32 cellular contexts compared by ENCODE assay signal in the genomic region with DNA sequence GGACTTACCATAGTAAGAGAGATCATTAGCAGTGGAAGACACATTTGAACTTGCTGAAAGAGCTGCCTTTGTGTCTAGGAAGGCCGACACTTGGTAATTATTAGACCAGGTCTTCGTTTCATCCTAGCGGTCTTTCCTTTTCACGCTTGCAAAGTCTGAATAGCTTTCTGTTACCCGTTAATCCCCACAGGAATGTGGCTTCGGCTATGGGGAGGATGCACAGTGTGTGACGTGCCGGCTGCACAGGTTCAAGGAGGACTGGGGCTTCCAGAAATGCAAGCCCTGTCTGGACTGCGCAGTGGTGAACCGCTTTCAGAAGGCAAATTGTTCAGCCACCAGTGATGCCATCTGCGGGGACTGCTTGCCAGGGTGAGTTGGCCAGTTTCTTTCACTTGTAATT. TPM values are rescaled to one million over a fixed set of nuclear protein-coding genes. Genes with fewer than 3 reads are reported as not detected.
DNase-seq lines count a peak whose midpoint lies in the region; ATAC-seq, FAIRE-seq and TF ChIP-seq lines count a peak whose summit lies in the region.
"Had no signal": no experiment of that assay in that cellular context is flagged by ENCODE, and none has a peak within 500 bp of the region (broad histone marks: within the 10 kb centered on the region; RNA-seq: fewer than 3 reads in every experiment).

No MANE protein-coding gene starts in this region.

- intact Hi-C loops in kidney (cut with DNase I): no loop called here

- H2AFZ ChIP-seq in astrocyte (ENCODE audit: low read depth, low read length) (no peak overlapping the region), trophoblast cell (ENCODE audit: insufficient read depth, low read length, poor library complexity) (no peak overlapping the region)

- peaks cover 46% of the 10 kb centered on the region for H3K4me1 Mint-ChIP-seq in astrocyte (ENCODE audit: low read depth, unreplicated experiment)

- peak overlapping the region; percentile 47 for H3K4me3 Mint-ChIP-seq in astrocyte (ENCODE audit: unreplicated experiment)
- H3K4me3 Mint-ChIP-seq: CD8-positive, alpha-beta T cell; T-helper 17 cell had no signal

- no peak overlapping the region for H3K23ac ChIP-seq in trophoblast cell (ENCODE audit: low read length)

- H4K8ac ChIP-seq in trophoblast cell (ENCODE audit: low read depth, low read length): no peak overlapping the region

- peak overlapping the region; percentile 32 for H3K9ac ChIP-seq in astrocyte (ENCODE audit: low read length)
- H3K9ac ChIP-seq in kidney (ENCODE audit: low read length in 2 of 2): no peak overlapping the region
- H3K9ac ChIP-seq in trophoblast cell (ENCODE audit: low read length): no peak overlapping the region

- no peaks in the 10 kb centered on the region for H3K27me3 Mint-ChIP-seq in astrocyte (ENCODE audit: low read depth, unreplicated experiment)

- H3K4me3 ChIP-seq in astrocyte (ENCODE audit: insufficient read depth, low read depth, low read length): no peak overlapping the region
- H3K4me3 ChIP-seq in kidney (ENCODE audit: low read length in 2 of 2): peak overlapping the region in 1 of 2 donors; percentile 20
- H3K4me3 ChIP-seq in trophoblast cell (ENCODE audit: low read depth, low read length): no peak overlapping the region
- H3K4me3 ChIP-seq: MG63, psoas muscle, spleen, stomach, upper lobe of left lung had no signal

- peak overlapping the region; percentile 49 for H3K27ac Mint-ChIP-seq in astrocyte (ENCODE audit: unreplicated experiment)
- H3K27ac Mint-ChIP-seq: CD8-positive, alpha-beta T cell; T-helper 17 cell had no signal

- H3K36me3 ChIP-seq in astrocyte (ENCODE audit: insufficient read depth, low read length) (peaks cover 3% of the 10 kb centered on the region), kidney (ENCODE audit: control insufficient read depth in 1 of 2, insufficient read depth in 2 of 2, low read length in 2 of 2) (peaks cover 2 to 12% of the 10 kb centered on the region in 2 donors), trophoblast cell (ENCODE audit: control insufficient read depth in 1 of 2, insufficient read depth in 2 of 2, low read length in 2 of 2) (peaks cover 21 to 30% of the 10 kb centered on the region in 2 experiments)
- H3K36me3 ChIP-seq: spleen, upper lobe of left lung had no signal

- H3K4me1 ChIP-seq in astrocyte (ENCODE audit: insufficient read depth, low read length): peaks cover 47% of the 10 kb centered on the region
- H3K4me1 ChIP-seq in kidney (ENCODE audit: control insufficient read depth in 1 of 2, insufficient read depth in 1 of 2, low read depth in 1 of 2, low read length in 2 of 2): peaks cover 15% of the 10 kb centered on the region in 2 donors
- peaks cover 16 to 24% of the 10 kb centered on the region in 2 experiments for H3K4me1 ChIP-seq in trophoblast cell (ENCODE audit: control insufficient read depth in 1 of 2, insufficient read depth in 2 of 2, low read length in 2 of 2)
- H3K4me1 ChIP-seq: psoas muscle had no signal

- no peak overlapping the region for H2AK5ac ChIP-seq in trophoblast cell (ENCODE audit: low read length)

- no peak overlapping the region for H3K18ac ChIP-seq in trophoblast cell (ENCODE audit: low read length)

- no peak overlapping the region for H2BK12ac ChIP-seq in trophoblast cell (ENCODE audit: low read length)

- WGBS in trophoblast cell (ENCODE audit: extremely low coverage, insufficient coverage, insufficient read length): no CpG with 5 or more reads among the region's 11 CpGs

- H3K27me3 ChIP-seq in astrocyte (ENCODE audit: insufficient read depth, low read length) (no peaks in the 10 kb centered on the region), trophoblast cell (ENCODE audit: insufficient read depth, low read length) (no peaks in the 10 kb centered on the region)
- H3K27me3 ChIP-seq: MG63, spleen, stomach, upper lobe of left lung had no signal

- H3K14ac ChIP-seq in trophoblast cell (ENCODE audit: low read length): no peak overlapping the region

- no peak overlapping the region for H4K12ac ChIP-seq in trophoblast cell (ENCODE audit: low read depth, low read length)

- no peaks in the 10 kb centered on the region for H4K20me1 ChIP-seq in astrocyte (ENCODE audit: insufficient read depth, low read length)

- TF ChIP-seq CTCF in astrocyte (IDR thresholded peaks at IDR 0.05; ENCODE audit: insufficient read depth, low read depth, low read length): no peak
- no peak for TF ChIP-seq CTCF in kidney (IDR thresholded peaks at IDR 0.05; ENCODE audit: borderline replicate concordance, extremely low read depth, insufficient read depth)

- ATAC-seq in GM18873 (IDR thresholded peaks at IDR 0.05; ENCODE audit: low FRiP score, unreplicated experiment) (no peak), HG03565 (IDR thresholded peaks at IDR 0.05; ENCODE audit: unreplicated experiment) (no peak), HG03175 (IDR thresholded peaks at IDR 0.05; ENCODE audit: unreplicated experiment) (no peak)
- ATAC-seq: CD8-positive, alpha-beta T cell; HCT116; left colon; T-helper 17 cell had no signal

- DNase-seq in ELF-1 (ENCODE audit: low read depth, low spot score): peak; percentile 41
- peak; percentile 71 for DNase-seq in astrocyte (ENCODE audit: low read depth)
- DNase-seq in kidney: no peak
- no peak for DNase-seq in trophoblast cell
- no peak for DNase-seq in effector CD4-positive, alpha-beta T cell
- DNase-seq: activated CD8-positive, alpha-beta memory T cell treated with anti-CD3 and anti-CD28 coated beads, Interleukin-2, amount 50 U/mL, for 48 hours; activated gamma-delta T cell treated with Interleukin-2 at 50 U/mL for 16 hours; CD8-positive, alpha-beta T cell; dermis blood vessel endothelial cell; DMS53; erythroblast; foreskin melanocyte; left colon; MG63; midbrain; NCI-H1694 treated with DMSO at 0.1 percent for 48 hours; NCI-H2227 treated with DMSO at 0.1 percent for 48 hours; NCI-H748 treated with DMSO at 0.1 percent for 48 hours; psoas muscle; spleen; stimulated activated CD4-positive, alpha-beta T cell treated with anti-CD3 and anti-CD28 coated beads, Interleukin-4, amount 100 ng/mL, for 4 hours; stomach; T-helper 17 cell; upper lobe of left lung had no signal

- H3K9me3 Mint-ChIP-seq in astrocyte (ENCODE audit: unreplicated experiment): peaks cover 2% of the 10 kb centered on the region
- H3K9me3 Mint-ChIP-seq: CD8-positive, alpha-beta T cell had no signal

- H3K36me3 Mint-ChIP-seq in astrocyte (ENCODE audit: low read depth, unreplicated experiment): peaks cover 11% of the 10 kb centered on the region
- H3K36me3 Mint-ChIP-seq: CD8-positive, alpha-beta T cell had no signal

- no peak overlapping the region for H2BK120ac ChIP-seq in trophoblast cell (ENCODE audit: insufficient read depth, low read length, poor library complexity)

- H3K4me2 ChIP-seq in astrocyte (ENCODE audit: low read length) (peak overlapping the region; percentile 35), trophoblast cell (ENCODE audit: low read length) (no peak overlapping the region)

- FAIRE-seq in astrocyte (lab: Jason Lieb, UNC) (no peak), kidney (lab: Jason Lieb, UNC) (no peak)
- FAIRE-seq: GM12891 had no signal

- no peak overlapping the region for H4K91ac ChIP-seq in trophoblast cell (ENCODE audit: low read depth, low read length)

- H3K79me1 ChIP-seq in trophoblast cell (ENCODE audit: low read length): peaks cover 11% of the 10 kb centered on the region

- H3K79me2 ChIP-seq in astrocyte (ENCODE audit: insufficient read depth, low read length): peaks cover 8% of the 10 kb centered on the region
- no peaks in the 10 kb centered on the region for H3K79me2 ChIP-seq in trophoblast cell (ENCODE audit: control insufficient read depth, insufficient read depth, low read length, poor library complexity)

- H3K9me3 ChIP-seq in astrocyte (ENCODE audit: insufficient read depth, low read depth, low read length) (no peaks in the 10 kb centered on the region), kidney (ENCODE audit: control insufficient read depth in 1 of 2, low read length in 2 of 2) (no peaks in the 10 kb centered on the region), trophoblast cell (ENCODE audit: insufficient read depth, low read depth, low read length) (no peaks in the 10 kb centered on the region)
- H3K9me3 ChIP-seq: psoas muscle, spleen, stomach, upper lobe of left lung had no signal

- H3K27ac ChIP-seq in astrocyte (ENCODE audit: low read depth, low read length) (peak overlapping the region; percentile 71), kidney (ENCODE audit: low read depth in 2 of 2, low read length in 2 of 2) (peak overlapping the region; percentile 10 to 45), trophoblast cell (ENCODE audit: low read depth, low read length) (peak overlapping the region; percentile 16)
- H3K27ac ChIP-seq: HL-60, psoas muscle, spleen, stomach, upper lobe of left lung, VCaP had no signal

- H2BK5ac ChIP-seq in trophoblast cell (ENCODE audit: low read depth, low read length, poor library complexity): no peak overlapping the region

- H3K4ac ChIP-seq in trophoblast cell (ENCODE audit: low read depth, low read length): no peak overlapping the region

RNA-seq across cellular contexts. Expression of a gene that starts 45.5 kb away (rescaled TPM):
- total RNA-seq in astrocyte (25.9 and 27.8 TPM in 2 replicates), kidney (14.7 TPM)
- 10.1 TPM for polyA plus RNA-seq in kidney (ENCODE audit: insufficient read depth, low read depth, low replicate concordance)
- 85.2 and 86.7 TPM in 2 replicates for polyA plus RNA-seq in trophoblast cell (2013)
- total RNA-seq: CD8-positive, alpha-beta T cell; OCI-LY7 had no signal

Comparison
In these comparisons a context has a peak if more than half of its experiments do, and no peak if none do; other contexts are left out.
1. DNase-seq: peak in ELF-1 (single experiment) and astrocyte (single experiment); none in kidney (single experiment), trophoblast cell (0 of 2) and effector CD4-positive, alpha-beta T cell (single experiment).
2. H3K27ac ChIP-seq: peak in every context shown above with its lines; median percentile 71 in astrocyte; 28 in kidney; 16 in trophoblast cell.